ENCODE assay signal across 14 cellular contexts in genomic region chr2:196136151-196136550, GRCh38. TPM values are rescaled to one million over a fixed set of nuclear protein-coding genes. Genes with fewer than 3 reads are reported as not detected.
DNase-seq lines count a peak whose midpoint lies in the region; ATAC-seq and TF ChIP-seq lines count a peak whose summit lies in the region.
"Had no signal": no experiment of that assay in that cellular context is flagged by ENCODE, and none has a peak within 500 bp of the region (broad histone marks: within the 10 kb centered on the region; RNA-seq: fewer than 3 reads in every experiment).

No MANE protein-coding gene starts in this region.

- H3K27me3 Mint-ChIP-seq in activated naive CD8-positive, alpha-beta T cell treated with anti-CD3 and anti-CD28 coated beads, Interleukin-2, amount 50 U/mL, for 24 hours, result no peaks in the 10 kb centered on the region
- no peaks in the 10 kb centered on the region for H3K27me3 Mint-ChIP-seq in naive thymus-derived CD4-positive, alpha-beta T cell

- intact Hi-C loops in IMR-90 (cut with micrococcal nuclease), result no loop called here
- intact Hi-C loops in naive thymus-derived CD4-positive, alpha-beta T cell (cut with micrococcal nuclease), result no loop called here

- dilution Hi-C loops in IMR-90 (cut with HindIII; ENCODE audit: low sequenced_read_pairs, unreplicated experiment), result no loop called here

- H3K9ac ChIP-seq in IMR-90 (ENCODE audit: low read depth, low read length), result no peak overlapping the region

- no peaks in the 10 kb centered on the region for H3K9me1 ChIP-seq in IMR-90 (ENCODE audit: insufficient read depth, low read length)

- H3K4ac ChIP-seq in IMR-90 (ENCODE audit: low read depth, low read length), result no peak overlapping the region

- no peak overlapping the region for H3K14ac ChIP-seq in IMR-90 (replicated peaks; ENCODE audit: low read depth, low read length)

- POLR2A ChIA-PET in IMR-90 (lab: Charles Lee; ENCODE audit: unreplicated experiment), result no interaction called here
- POLR2A ChIA-PET in naive thymus-derived CD4-positive, alpha-beta T cell (lab: Charles Lee), result interaction anchor here (0.9 kb wide), 1 partner anchor 8 kb away, joined by 3 read pairs; no protein-coding TSS in a partner anchor

- peaks cover 53% of the 10 kb centered on the region for H3K4me1 Mint-ChIP-seq in activated naive CD8-positive, alpha-beta T cell treated with anti-CD3 and anti-CD28 coated beads, Interleukin-2, amount 50 U/mL, for 24 hours
- peaks cover 9 to 67% (median 37%) of the 10 kb centered on the region in 7 donors for H3K4me1 Mint-ChIP-seq in naive thymus-derived CD4-positive, alpha-beta T cell

- peaks cover 21% of the 10 kb centered on the region for H3K9me3 ChIP-seq in IMR-90 (ENCODE audit: control insufficient read depth, insufficient read depth, low read length)
- peaks cover 0 to 19% (median 10%) of the 10 kb centered on the region in 3 experiments for H3K9me3 ChIP-seq in naive thymus-derived CD4-positive, alpha-beta T cell (ENCODE audit: control insufficient read depth in 2 of 3, low read length in 3 of 3)
- H3K9me3 ChIP-seq: BE2C had no signal

- TF ChIP-seq CTCF in IMR-90 (conservative IDR thresholded peaks at IDR 0.05; ENCODE audit: low read depth, low read length), result no peak

- H3K9me3 Mint-ChIP-seq in activated naive CD8-positive, alpha-beta T cell treated with anti-CD3 and anti-CD28 coated beads, Interleukin-2, amount 50 U/mL, for 24 hours, result peaks cover 38% of the 10 kb centered on the region
- peaks cover 0 to 53% (median 24%) of the 10 kb centered on the region in 11 donors for H3K9me3 Mint-ChIP-seq in naive thymus-derived CD4-positive, alpha-beta T cell

- H2AFZ ChIP-seq in IMR-90 (replicated peaks; ENCODE audit: low read length, poor library complexity), result no peak overlapping the region

- TF ChIP-seq RAD21 in IMR-90 (IDR thresholded peaks at IDR 0.05; ENCODE audit: low read length), result no peak

- no peaks in the 10 kb centered on the region for H4K20me1 ChIP-seq in IMR-90 (ENCODE audit: insufficient read depth, low read length)

- H3K27ac ChIP-seq in IMR-90 (ENCODE audit: insufficient read depth, low read length), result no peak overlapping the region
- no peak overlapping the region for H3K27ac ChIP-seq in naive thymus-derived CD4-positive, alpha-beta T cell (ENCODE audit: low read depth, low read length)

- in situ Hi-C loops in IMR-90 (cut with MboI; ENCODE audit: low sequenced_read_pairs), result no loop called here

- H3K27me3 ChIP-seq in IMR-90 (ENCODE audit: control insufficient read depth, insufficient read depth, low read length), result no peaks in the 10 kb centered on the region
- H3K27me3 ChIP-seq in naive thymus-derived CD4-positive, alpha-beta T cell (ENCODE audit: control insufficient read depth in 2 of 2, insufficient read depth in 2 of 2, low read length in 2 of 2), result no peaks in the 10 kb centered on the region
- H3K27me3 ChIP-seq: BE2C had no signal

- no peak for TF ChIP-seq POLR2A in IMR-90 (IDR thresholded peaks at IDR 0.05; ENCODE audit: low read depth, low read length)

- H3K36me3 Mint-ChIP-seq in activated naive CD8-positive, alpha-beta T cell treated with anti-CD3 and anti-CD28 coated beads, Interleukin-2, amount 50 U/mL, for 24 hours (ENCODE audit: low read depth), result peaks cover 96% of the 10 kb centered on the region
- H3K36me3 Mint-ChIP-seq in naive thymus-derived CD4-positive, alpha-beta T cell, result peaks cover 8 to 83% (median 77%) of the 10 kb centered on the region in 5 donors

- no peak overlapping the region for H3K4me2 ChIP-seq in IMR-90 (ENCODE audit: low read depth, low read length)

- H3K56ac ChIP-seq in IMR-90 (ENCODE audit: extremely low read depth, insufficient read depth, low read length), result no peak overlapping the region

- 100% methylated on average over 3 of the region's 7 CpGs; no CpG with 5 or more reads in 1 of the 2 experiments for WGBS in IMR-90 (ENCODE audit: extremely low coverage in 2 of 2, insufficient read length in 1 of 2), 2 experiments

- no peak overlapping the region for H3K4me3 Mint-ChIP-seq in activated naive CD8-positive, alpha-beta T cell treated with anti-CD3 and anti-CD28 coated beads, Interleukin-2, amount 50 U/mL, for 24 hours
- no peak overlapping the region for H3K4me3 Mint-ChIP-seq in naive thymus-derived CD4-positive, alpha-beta T cell

- H2BK15ac ChIP-seq in IMR-90 (ENCODE audit: low read depth, low read length), result no peak overlapping the region

- H3K79me1 ChIP-seq in IMR-90 (ENCODE audit: low read depth in 1 of 2, low read length in 2 of 2), result peaks cover 0 to 10% of the 10 kb centered on the region in 2 experiments; a peak in 3 of 4 replicates

- peak overlapping the region; percentile 35 for H3K27ac Mint-ChIP-seq in activated naive CD8-positive, alpha-beta T cell treated with anti-CD3 and anti-CD28 coated beads, Interleukin-2, amount 50 U/mL, for 24 hours
- peak overlapping the region in 8 of 9 donors; percentile 9 to 81 (median 37) for H3K27ac Mint-ChIP-seq in naive thymus-derived CD4-positive, alpha-beta T cell

- no peak overlapping the region for H2BK120ac ChIP-seq in IMR-90 (ENCODE audit: low read depth, low read length)

- no peak overlapping the region for H2BK20ac ChIP-seq in IMR-90 (ENCODE audit: low read depth, low read length)

- no peak overlapping the region for H4K91ac ChIP-seq in IMR-90 (ENCODE audit: insufficient read depth, low read depth, low read length)

- no peak overlapping the region for H3K23ac ChIP-seq in IMR-90 (ENCODE audit: low read depth, low read length)

- peaks cover 38% of the 10 kb centered on the region for H3K36me3 ChIP-seq in IMR-90 (ENCODE audit: control insufficient read depth, insufficient read depth, low read length)
- peaks cover 28 to 66% (median 47%) of the 10 kb centered on the region in 3 experiments for H3K36me3 ChIP-seq in naive thymus-derived CD4-positive, alpha-beta T cell (ENCODE audit: control insufficient read depth in 2 of 3, insufficient read depth in 3 of 3, low read length in 3 of 3)

- H3K18ac ChIP-seq in IMR-90 (ENCODE audit: low read depth, low read length), result no peak overlapping the region

- ATAC-seq in IMR-90 (ENCODE audit: low read depth), result no peak
- ATAC-seq in activated naive CD8-positive, alpha-beta T cell treated with anti-CD3 and anti-CD28 coated beads, Interleukin-2, amount 50 U/mL, for 24 hours, result no peak
- peak; percentile 3 for ATAC-seq in naive thymus-derived CD4-positive, alpha-beta T cell
- ATAC-seq in GM19351 (IDR thresholded peaks at IDR 0.05; ENCODE audit: unreplicated experiment), result no peak
- ATAC-seq in HG03520 (IDR thresholded peaks at IDR 0.05; ENCODE audit: unreplicated experiment), result no peak
- ATAC-seq: PC-3 had no signal

- H3K4me3 ChIP-seq in IMR-90 (ENCODE audit: insufficient read depth, low read depth, low read length), result no peak overlapping the region
- no peak overlapping the region for H3K4me3 ChIP-seq in naive thymus-derived CD4-positive, alpha-beta T cell (ENCODE audit: low read length)

- CTCF ChIA-PET in IMR-90 (lab: Yijun Ruan, JAX), result no interaction called here
- CTCF ChIA-PET in naive thymus-derived CD4-positive, alpha-beta T cell (lab: Charles Lee), result no interaction called here

- no peak overlapping the region for H4K5ac ChIP-seq in IMR-90 (ENCODE audit: low read depth, low read length)

- no peak overlapping the region for H4K8ac ChIP-seq in IMR-90 (ENCODE audit: low read depth in 2 of 2, low read length in 2 of 2)

- no peaks in the 10 kb centered on the region for H3K4me1 ChIP-seq in IMR-90 (ENCODE audit: control insufficient read depth, insufficient read depth, low read length)
- H3K4me1 ChIP-seq in naive thymus-derived CD4-positive, alpha-beta T cell (ENCODE audit: control insufficient read depth in 2 of 2, insufficient read depth in 2 of 2, low read length in 2 of 2), result peaks cover 0 to 12% of the 10 kb centered on the region in 2 donors
- H3K4me1 ChIP-seq: BE2C had no signal

- H2AK9ac ChIP-seq in IMR-90 (replicated peaks; ENCODE audit: low read depth, low read length, poor library complexity), result no peak overlapping the region

- H2AK5ac ChIP-seq in IMR-90 (ENCODE audit: low read depth, low read length), result no peak overlapping the region

- peak; percentile 39 for DNase-seq in EH (ENCODE audit: low read depth)
- no peak for DNase-seq in IMR-90
- no peak for DNase-seq in activated naive CD8-positive, alpha-beta T cell treated with anti-CD3 and anti-CD28 coated beads, Interleukin-2, amount 50 U/mL, for 24 hours
- no peak for DNase-seq in naive thymus-derived CD4-positive, alpha-beta T cell
- no peak for DNase-seq in NCI-H1694 (lab: John Stamatoyannopoulos, UW)
- DNase-seq in DMS53 treated with DMSO at 0.1 percent for 48 hours (lab: John Stamatoyannopoulos, UW; ENCODE audit: unreplicated experiment), result no peak
- DNase-seq: BE2C, DMS 273 treated with DMSO at 0.1 percent for 48 hours, KG1, NCI-H1048, NCI-H345, PC-3 had no signal

- BruUV-seq in IMR-90 (replicated peaks; lab: Mats Ljungman, UMichigan), result TSS peak; percentile 49

- no peak overlapping the region for H2BK5ac ChIP-seq in IMR-90 (ENCODE audit: low read depth, low read length, poor library complexity, severe bottlenecking)

TF ChIP-seq in IMR-90, 13 proteins besides CTCF, POLR2A, EP300 and RAD21 (continues in another document):
- TF ChIP-seq RFX5 (IDR thresholded peaks at IDR 0.05; ENCODE audit: low read depth, low read length) (no peak), ELK1 (IDR thresholded peaks at IDR 0.05; ENCODE audit: borderline replicate concordance, low read depth, low read length) (no peak), CEBPB (IDR thresholded peaks at IDR 0.05; ENCODE audit: low read depth, low read length) (no peak), SMC3 (IDR thresholded peaks at IDR 0.05; ENCODE audit: low read depth, low read length) (no peak), MAZ (IDR thresholded peaks at IDR 0.05; ENCODE audit: borderline replicate concordance, low read depth, low read length) (no peak), FOS (IDR thresholded peaks at IDR 0.05; ENCODE audit: low read depth, low read length) (no peak), BHLHE40 (IDR thresholded peaks at IDR 0.05; ENCODE audit: low read depth, low read length) (no peak), NFE2L2 (IDR thresholded peaks at IDR 0.05; ENCODE audit: low read depth, low read length) (no peak)

RNA-seq across cellular contexts. Expression of gene STK17B, which starts 35.2 kb away (rescaled TPM):
- 48.9 and 50.3 TPM in 2 replicates for total RNA-seq in IMR-90 (2012; rRNA removed)
- 5.7 and 7.5 TPM in 2 replicates for polyA plus RNA-seq in IMR-90 (2012; rRNA removed)
- polyA plus RNA-seq in IMR-90 (2012; cell fraction: cytosol; rRNA removed), result 1.3 and 1.5 TPM in 2 replicates
- 1.6 and 9.7 TPM in 2 replicates for polyA plus RNA-seq in IMR-90 (2012; cell fraction: nucleus; rRNA removed; ENCODE audit: low replicate concordance)
- 100 to 1,000 TPM; 274 to 513 (median 338) TPM for total RNA-seq in naive thymus-derived CD4-positive, alpha-beta T cell
- 100 to 1,000 TPM in 1 of 2 donors, 10 to 100 TPM in 1; 66.0 to 149 TPM for polyA plus RNA-seq in naive thymus-derived CD4-positive, alpha-beta T cell
